8 cellular contexts compared by ENCODE assay signal in genomic region chr7:75878312-75878768, GRCh38. TPM values are rescaled to one million over a fixed set of nuclear protein-coding genes. Genes with fewer than 3 reads are reported as not detected.
A peak's percentile ranks its signal among the peaks of the same experiment; 100 is the strongest.
DNase-seq lines count a peak whose midpoint lies in the region; ATAC-seq, FAIRE-seq and TF ChIP-seq lines count a peak whose summit lies in the region.

No MANE protein-coding gene starts in this region.

- TF ChIP-seq CTCF in stomach (IDR thresholded peaks at IDR 0.05): no peak

- TF ChIP-seq EP300 in stomach (IDR thresholded peaks at IDR 0.05): no peak

- H3K27ac ChIP-seq in stomach: peak overlapping the region; percentile 82 to 94 (median 86)

- H3K27me3 Mint-ChIP-seq in activated CD4-positive, alpha-beta memory T cell treated with anti-CD3 and anti-CD28 coated beads for 36 hours: no peaks in the 10 kb centered on the region

- H3K4me3 ChIP-seq in iPS-11a (ENCODE audit: low read depth, low read length) (peak overlapping the region; percentile 27), stomach (peak overlapping the region; percentile 67 to 96 (median 84))

- POLR2A ChIA-PET in activated CD4-positive, alpha-beta memory T cell treated with anti-CD3 and anti-CD28 coated beads for 36 hours (lab: Charles Lee): interaction anchor here (1.2 to 1.6 kb wide), 2 partner anchors 9 to 37 kb away, joined by 3 to 4 read pairs; partner anchors contain the start of gene POR

- FAIRE-seq in H54 (lab: Jason Lieb, UNC): no peak

- TF ChIP-seq POLR2A in stomach (IDR thresholded peaks at IDR 0.05): no peak
- TF ChIP-seq POLR2A in H54 (IDR thresholded peaks at IDR 0.05; ENCODE audit: low read depth, low read length): no peak

- ATAC-seq in GM19043 (IDR thresholded peaks at IDR 0.05; ENCODE audit: low read depth, unreplicated experiment) (peak; percentile 21), HG03025 (IDR thresholded peaks at IDR 0.05; ENCODE audit: low FRiP score, unreplicated experiment) (peak; percentile 15)

- no peaks in the 10 kb centered on the region for H3K9me3 Mint-ChIP-seq in activated CD4-positive, alpha-beta memory T cell treated with anti-CD3 and anti-CD28 coated beads for 36 hours

- WGBS in stomach, 5 donors: 16 to 21% (median 18%) methylated on average over 10 of the region's 10 CpGs

- no peaks in the 10 kb centered on the region for H3K27me3 ChIP-seq in stomach

- intact Hi-C loops in activated CD4-positive, alpha-beta memory T cell treated with anti-CD3 and anti-CD28 coated beads for 36 hours (cut with micrococcal nuclease): loop anchor here (1.0 to 2.0 kb wide), 4 partner anchors 8 to 440 kb away; partner anchors contain the start of gene HIP1
- intact Hi-C loops in stomach (cut with DNase I; ENCODE audit: low total_unique reads): no loop called here

- peaks cover 20 to 29% (median 28%) of the 10 kb centered on the region in 4 donors for H3K36me3 ChIP-seq in stomach

- H3K4me1 Mint-ChIP-seq in activated CD4-positive, alpha-beta memory T cell treated with anti-CD3 and anti-CD28 coated beads for 36 hours (ENCODE audit: low read depth): peaks cover 29% of the 10 kb centered on the region

- peak overlapping the region; percentile 90 for H3K27ac Mint-ChIP-seq in activated CD4-positive, alpha-beta memory T cell treated with anti-CD3 and anti-CD28 coated beads for 36 hours

- CTCF ChIA-PET in activated CD4-positive, alpha-beta memory T cell treated with anti-CD3 and anti-CD28 coated beads for 36 hours (lab: Charles Lee): interaction anchor here (0.6 to 1.2 kb wide), 5 partner anchors 10 to 289 kb away, joined by 3 to 8 read pairs (median 4); no protein-coding TSS in a partner anchor

- no peaks in the 10 kb centered on the region for H3K9me3 ChIP-seq in stomach

- peaks cover 27% of the 10 kb centered on the region for H3K36me3 Mint-ChIP-seq in activated CD4-positive, alpha-beta memory T cell treated with anti-CD3 and anti-CD28 coated beads for 36 hours

- H3K4me1 ChIP-seq in stomach: peaks cover 4 to 47% (median 21%) of the 10 kb centered on the region in 4 donors

- no peak for DNase-seq in activated CD4-positive, alpha-beta memory T cell treated with anti-CD3 and anti-CD28 coated beads for 36 hours
- DNase-seq in stomach (no peak), H54 (ENCODE audit: insufficient read length, low spot score) (no peak), NCI-H2107 (lab: John Stamatoyannopoulos, UW) (no peak), iPS-NIHi7 (ENCODE audit: extremely low spot score) (no peak)

- H3K4me3 Mint-ChIP-seq in activated CD4-positive, alpha-beta memory T cell treated with anti-CD3 and anti-CD28 coated beads for 36 hours: peak overlapping the region; percentile 96

RNA-seq across cellular contexts. Expression of gene RHBDD2, which starts 0.5 kb away (rescaled TPM):
- 10 to 100 TPM; 30.1 to 31.9 TPM for total RNA-seq in activated CD4-positive, alpha-beta memory T cell treated with anti-CD3 and anti-CD28 coated beads for 36 hours
- total RNA-seq in stomach: 10 to 100 TPM; 15.8 to 95.9 (median 25.0) TPM
- polyA plus RNA-seq in stomach: 10 to 100 TPM; 43.9 to 50.4 (median 47.0) TPM

RNA-seq across cellular contexts. Expression of gene POR, which starts 36.6 kb away (rescaled TPM):
- total RNA-seq in activated CD4-positive, alpha-beta memory T cell treated with anti-CD3 and anti-CD28 coated beads for 36 hours: 10 to 100 TPM; 28.9 to 35.2 TPM
- 100 to 1,000 TPM in 1 of 5 donors, 10 to 100 TPM in 4; 36.2 to 304 (median 78.0) TPM for total RNA-seq in stomach
- polyA plus RNA-seq in stomach: 10 to 100 TPM; 30.4 to 88.6 (median 42.0) TPM
